ENCODE assay signal across 8 cellular contexts in the genomic region with DNA sequence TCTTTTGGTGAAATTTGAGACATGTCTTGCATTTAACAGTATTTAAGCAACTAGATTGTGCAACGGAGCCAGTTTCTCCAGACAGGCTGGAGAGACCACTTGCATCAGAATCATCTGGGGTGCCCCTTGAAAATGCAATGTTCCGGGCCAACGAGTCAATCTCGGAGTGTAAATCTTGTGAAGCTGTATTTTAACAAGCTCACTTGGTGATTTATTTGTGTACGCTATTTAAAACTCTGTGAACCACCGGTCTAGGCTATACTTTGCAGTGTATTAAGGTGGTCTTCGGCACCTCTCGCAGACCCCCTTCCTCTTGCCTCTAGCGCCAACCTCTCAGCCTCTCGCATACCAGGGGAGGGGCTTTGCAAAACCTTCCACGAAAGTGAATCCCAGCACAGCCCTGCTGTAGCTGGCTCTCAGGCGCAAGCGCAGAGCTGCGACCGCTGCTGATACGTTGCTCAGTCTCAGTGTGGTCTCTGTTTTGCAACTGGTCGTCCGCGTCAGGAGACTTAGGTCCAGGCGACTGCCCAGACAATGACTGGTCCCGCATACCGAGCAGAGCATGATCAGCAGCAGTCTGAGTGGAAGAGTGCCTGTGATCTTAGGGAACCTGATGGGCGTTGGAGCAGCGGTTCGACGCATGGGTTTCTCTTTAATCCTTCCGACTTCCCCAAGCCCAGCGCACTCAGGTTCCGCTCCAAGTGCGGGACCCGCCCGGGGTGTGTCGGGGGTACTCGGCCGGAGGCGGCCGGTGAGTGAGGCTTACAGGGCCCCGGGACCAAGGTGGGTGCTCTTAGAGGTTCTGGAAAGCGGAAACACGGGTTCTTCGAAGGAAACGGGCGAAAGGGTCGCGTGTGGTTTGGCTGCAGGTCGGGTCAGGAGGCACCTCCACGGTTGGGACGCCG. TPM values are rescaled to one million over a fixed set of nuclear protein-coding genes. Genes with fewer than 3 reads are reported as not detected.
DNase-seq lines count a peak whose midpoint lies in the region; ATAC-seq and TF ChIP-seq lines count a peak whose summit lies in the region.

A gene (plus strand): TSS at position 467 of the 905 bp plus-strand sequence. CDS start 11,612 bp downstream, outside the sequence.

- H3K4me1 ChIP-seq in right cardiac atrium (ENCODE audit: control insufficient read depth, insufficient read depth, low read length), result no peaks in the 10 kb centered on the region
- H3K4me1 ChIP-seq in vagina, result peaks cover 15% of the 10 kb centered on the region

- DNase-seq in HFF-Myc (ENCODE audit: extremely low read depth, low read depth), result peak; percentile 62
- DNase-seq in NAMALWA (ENCODE audit: low spot score), result peak; percentile 68
- DNase-seq in T-helper 1 cell, result peak in 4 of 5 donors; percentile 29 to 73 (median 39)
- DNase-seq in anterior cingulate cortex (lab: John Stamatoyannopoulos, UW), result peak; percentile 30 to 90 (median 75)
- DNase-seq in right cardiac atrium, result peak; percentile 80 to 90 (median 90)
- peak; percentile 79 for DNase-seq in putamen (ENCODE audit: low spot score)
- DNase-seq in vagina (ENCODE audit: extremely low spot score in 2 of 2), result no peak

- no peaks in the 10 kb centered on the region for H3K36me3 ChIP-seq in vagina

- H3K9me3 ChIP-seq in right cardiac atrium (ENCODE audit: control insufficient read depth, low read length) (no peaks in the 10 kb centered on the region), vagina (no peaks in the 10 kb centered on the region)

- intact Hi-C loops in right cardiac atrium (cut with DNase I) (no loop called here), vagina (cut with DNase I) (no loop called here)

- H3K27ac ChIP-seq in right cardiac atrium (ENCODE audit: low read length) (peak within 1 kb of the TSS; percentile 96), vagina (peak within 1 kb of the TSS; percentile 74)

- TF ChIP-seq POLR2A in GM10847 (IDR thresholded peaks at IDR 0.05; ENCODE audit: extremely low read depth, insufficient read length) (peak; percentile 49), vagina (IDR thresholded peaks at IDR 0.05) (no peak)

- peak; percentile 95 to 98 for ATAC-seq in right cardiac atrium

- WGBS in right cardiac atrium, result under 1% methylated on average over 49 of the region's 49 CpGs

- no peaks in the 10 kb centered on the region for H3K27me3 ChIP-seq in right cardiac atrium (ENCODE audit: control insufficient read depth, insufficient read depth)
- H3K27me3 ChIP-seq in vagina, result no peaks in the 10 kb centered on the region

- peak within 1 kb of the TSS; percentile 58 for H3K4me3 ChIP-seq in HFF-Myc (replicated peaks; ENCODE audit: low read depth, low read length)
- peak within 1 kb of the TSS; percentile 95 for H3K4me3 ChIP-seq in right cardiac atrium (ENCODE audit: low read length)
- H3K4me3 ChIP-seq in vagina, result peak within 1 kb of the TSS; percentile 64 to 65

- TF ChIP-seq CTCF in HFF-Myc (IDR thresholded peaks at IDR 0.05; ENCODE audit: low read depth, low read length, missing control alignments) (no peak), vagina (IDR thresholded peaks at IDR 0.05) (no peak)

RNA-seq across cellular contexts. Expression of the gene that starts here (rescaled TPM):
- total RNA-seq in right cardiac atrium (1 to 10 TPM; 1.6 to 2.9 (median 1.9) TPM), vagina (14.2 TPM)
- 0.72 TPM for polyA plus RNA-seq in right cardiac atrium

Comparison
In these comparisons a context has a peak if more than half of its experiments do, and no peak if none do; other contexts are left out.
1. DNase-seq: peak in HFF-Myc (single experiment), NAMALWA (single experiment), T-helper 1 cell (4 of 5), anterior cingulate cortex (58 of 58), right cardiac atrium (3 of 3) and putamen (single experiment); none in vagina (0 of 2).
2. Peak in every context shown above with its lines, with median percentiles within 50 percentile points of each other: H3K4me3 ChIP-seq.